8 cellular contexts compared by ENCODE assay signal in genomic region chr18:50193796-50194622, GRCh38. TPM values are rescaled to one million over a fixed set of nuclear protein-coding genes. Genes with fewer than 3 reads are reported as not detected.
DNase-seq lines count a peak whose midpoint lies in the region; ATAC-seq, FAIRE-seq and TF ChIP-seq lines count a peak whose summit lies in the region.

No MANE protein-coding gene starts in this region.

- intact Hi-C loops in posterior vena cava (cut with DNase I) = no loop called here

- H3K27me3 ChIP-seq in neural cell (ENCODE audit: insufficient read depth, low read depth, low read length) = peaks cover 60% of the 10 kb centered on the region
- peaks cover 43% of the 10 kb centered on the region for H3K27me3 ChIP-seq in osteoblast (ENCODE audit: insufficient read depth, low read length)

- DNase-seq in D721Med (ENCODE audit: insufficient read length, low spot score) (peak; percentile 24), cortex of kidney (lab: John Stamatoyannopoulos, UW) (peak; percentile 27), osteoblast (ENCODE audit: insufficient read length, low spot score, missing footprints) (no peak), posterior vena cava (ENCODE audit: low spot score) (no peak)
- no peak for DNase-seq in activated CD8-positive, alpha-beta memory T cell treated with anti-CD3 and anti-CD28 coated beads, Interleukin-2, amount 50 U/mL, for 48 hours

- no peaks in the 10 kb centered on the region for H3K9me3 ChIP-seq in neural cell (ENCODE audit: low read length)
- H3K9me3 ChIP-seq in osteoblast (ENCODE audit: low read depth, low read length) = no peaks in the 10 kb centered on the region

- no peaks in the 10 kb centered on the region for H3K9me2 ChIP-seq in neural cell (ENCODE audit: insufficient read depth, low read length)

- TF ChIP-seq CTCF in D721Med (IDR thresholded peaks at IDR 0.05; ENCODE audit: insufficient read depth, missing control alignments) (no peak), neural cell (IDR thresholded peaks at IDR 0.05; ENCODE audit: poor library complexity, severe bottlenecking) (no peak), osteoblast (IDR thresholded peaks at IDR 0.05; ENCODE audit: extremely low read depth, low read depth, low read length) (no peak)

- H2AFZ ChIP-seq in neural cell (ENCODE audit: low read depth, low read length) = no peak overlapping the region
- H2AFZ ChIP-seq in osteoblast (ENCODE audit: low read length) = no peak overlapping the region

- peak overlapping the region; percentile 66 for H3K4me3 ChIP-seq in neural cell (ENCODE audit: low read length)
- no peak overlapping the region for H3K4me3 ChIP-seq in osteoblast (ENCODE audit: insufficient read depth, low read length)

- no peaks in the 10 kb centered on the region for H3K4me1 ChIP-seq in osteoblast (ENCODE audit: insufficient read depth, low read length)

- no peak for TF ChIP-seq EP300 in neural cell (conservative IDR thresholded peaks at IDR 0.05; ENCODE audit: poor library complexity, severe bottlenecking)

- H3K9ac ChIP-seq in neural cell (ENCODE audit: low read length) = no peak overlapping the region

- H3F3A ChIP-seq in neural cell (ENCODE audit: insufficient read depth, low read length, poor library complexity, severe bottlenecking) = no peaks in the 10 kb centered on the region

- H3K27ac ChIP-seq in neural cell (ENCODE audit: low read length) = no peak overlapping the region
- no peak overlapping the region for H3K27ac ChIP-seq in osteoblast (ENCODE audit: low read depth, low read length)

- H3K36me3 ChIP-seq in neural cell (ENCODE audit: insufficient read depth, low read length) (no peaks in the 10 kb centered on the region), osteoblast (ENCODE audit: insufficient read depth, low read length) (no peaks in the 10 kb centered on the region)

- no peak for FAIRE-seq in D721Med (lab: Jason Lieb, UNC)

- ATAC-seq in HG03442 (IDR thresholded peaks at IDR 0.05; ENCODE audit: unreplicated experiment) (peak; percentile 12), HG03039 (IDR thresholded peaks at IDR 0.05; ENCODE audit: unreplicated experiment) (no peak)

- H3K79me2 ChIP-seq in neural cell (replicated peaks; ENCODE audit: insufficient read depth, low read length) (no peaks in the 10 kb centered on the region), osteoblast (ENCODE audit: insufficient read depth, low read length) (no peaks in the 10 kb centered on the region)

- H4K20me1 ChIP-seq in neural cell (ENCODE audit: insufficient read depth) (no peaks in the 10 kb centered on the region), osteoblast (ENCODE audit: insufficient read depth, low read length) (no peaks in the 10 kb centered on the region)

- H3K4me2 ChIP-seq in neural cell (ENCODE audit: low read length) (no peak overlapping the region), osteoblast (ENCODE audit: insufficient read depth, low read length) (no peak overlapping the region)

- TF ChIP-seq RAD21 in neural cell (conservative IDR thresholded peaks at IDR 0.05) = no peak

TF ChIP-seq in neural cell, 6 proteins besides CTCF, POLR2A, EP300 and RAD21:
- TF ChIP-seq REST (IDR thresholded peaks at IDR 0.05; ENCODE audit: borderline replicate concordance) = no peak
- TF ChIP-seq POLR2AphosphoS5 (IDR thresholded peaks at IDR 0.05) = no peak
- no peak for TF ChIP-seq EZH2 (IDR thresholded peaks at IDR 0.05; ENCODE audit: borderline replicate concordance, insufficient read depth, low read length, poor library complexity, severe bottlenecking)
- TF ChIP-seq SMC3 (conservative IDR thresholded peaks at IDR 0.05; ENCODE audit: poor library complexity) = no peak
- no peak for TF ChIP-seq MXI1 (conservative IDR thresholded peaks at IDR 0.05; ENCODE audit: poor library complexity, severe bottlenecking)
- TF ChIP-seq TAF1 (IDR thresholded peaks at IDR 0.05; ENCODE audit: low read depth) = no peak

RNA-seq across cellular contexts. Expression of gene MYO5B, which starts 0.9 kb away (rescaled TPM):
- 0.38 and 0.42 TPM in 2 replicates for polyA plus RNA-seq in neural cell
- 0.73 and 1.3 TPM in 2 replicates for polyA minus RNA-seq in neural cell
- 0.36 and 1.2 TPM in 2 replicates for total RNA-seq in osteoblast
- 1 to 10 TPM; 1.2 to 1.4 TPM for total RNA-seq in posterior vena cava

Comparison
In these comparisons a context has a peak if more than half of its experiments do, and no peak if none do; other contexts are left out.
1. DNase-seq: peak in D721Med (single experiment) and cortex of kidney (single experiment); none in activated CD8-positive, alpha-beta memory T cell treated with anti-CD3 and anti-CD28 coated beads, Interleukin-2, amount 50 U/mL, for 48 hours (single experiment), osteoblast (single experiment) and posterior vena cava (single experiment).